ENCODE assay signal across 23 cellular contexts in the genomic region with DNA sequence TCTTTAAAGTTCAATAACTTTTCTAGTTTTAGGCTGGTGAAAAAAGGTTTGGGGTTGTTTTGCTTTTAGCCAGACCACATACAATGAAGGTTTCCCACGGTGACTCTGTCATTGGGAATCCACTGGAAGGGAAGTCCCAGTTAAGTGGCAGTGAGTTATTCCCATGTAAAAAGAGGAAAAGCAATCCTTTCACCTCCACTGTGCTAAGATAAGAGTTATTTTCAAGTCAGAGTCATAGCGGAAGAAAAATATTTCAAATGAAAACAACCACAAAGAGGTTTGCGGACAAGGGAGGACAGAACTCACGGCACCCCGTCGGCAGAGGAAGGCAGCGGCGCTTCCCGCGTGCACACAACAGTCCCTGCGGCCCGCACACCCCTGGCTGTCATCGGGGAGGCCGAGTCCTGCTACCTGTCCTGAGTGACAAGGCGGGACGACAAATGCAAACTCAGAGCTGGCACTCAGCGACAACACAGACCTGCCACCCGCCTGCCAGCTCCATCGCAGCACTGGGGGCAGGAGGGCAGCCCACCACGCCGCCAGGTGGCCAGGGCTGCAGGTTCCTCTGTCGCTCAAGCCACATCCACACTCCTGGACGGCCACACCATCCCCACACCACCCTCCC. TPM values are rescaled to one million over a fixed set of nuclear protein-coding genes. Genes with fewer than 3 reads are reported as not detected.
DNase-seq lines count a peak whose midpoint lies in the region; ATAC-seq and TF ChIP-seq lines count a peak whose summit lies in the region.
"Had no signal": no experiment of that assay in that cellular context is flagged by ENCODE, and none has a peak within 500 bp of the region (broad histone marks: within the 10 kb centered on the region; RNA-seq: fewer than 3 reads in every experiment).

No MANE protein-coding gene starts in this region.

- peaks cover 14% of the 10 kb centered on the region for H3K79me2 ChIP-seq in smooth muscle cell (ENCODE audit: low read depth)

- ATAC-seq in left ventricle myocardium superior (no peak), HG03460 (IDR thresholded peaks at IDR 0.05; ENCODE audit: unreplicated experiment) (no peak)
- ATAC-seq in activated naive CD8-positive, alpha-beta T cell treated with anti-CD3 and anti-CD28 coated beads, Interleukin-2, amount 10 ng/mL, durations not matched to agents 7 days and 5 days (ENCODE audit: low read depth): peak; percentile 71
- ATAC-seq: GM12878, psoas muscle had no signal

- H3K36me3 ChIP-seq in cardiac muscle cell (peaks cover 2% of the 10 kb centered on the region), smooth muscle cell (ENCODE audit: low read depth) (no peaks in the 10 kb centered on the region)
- H3K36me3 ChIP-seq: colonic mucosa, neutrophil, Peyer's patch, SJCRH30, suprapubic skin had no signal

- H2AFZ ChIP-seq in smooth muscle cell (ENCODE audit: low read depth): no peak overlapping the region
- H2AFZ ChIP-seq: GM23248 had no signal

- intact Hi-C loops in left ventricle myocardium superior (cut with micrococcal nuclease): no loop called here

- POLR2A ChIA-PET in activated naive CD8-positive, alpha-beta T cell treated with anti-CD3 and anti-CD28 coated beads, Interleukin-2, amount 10 ng/mL, durations not matched to agents 7 days and 5 days (lab: Charles Lee): no interaction called here

- no peaks in the 10 kb centered on the region for H3K36me3 Mint-ChIP-seq in activated naive CD8-positive, alpha-beta T cell treated with anti-CD3 and anti-CD28 coated beads, Interleukin-2, amount 10 ng/mL, durations not matched to agents 7 days and 5 days
- H3K36me3 Mint-ChIP-seq in immature natural killer cell: no peaks in the 10 kb centered on the region
- H3K36me3 Mint-ChIP-seq: activated naive CD4-positive, alpha-beta T cell treated with anti-CD3 and anti-CD28 coated beads, Interleukin-2, amount 50 U/mL, for 24 hours had no signal

- 67% methylated on average over 23 of the region's 23 CpGs for WGBS in smooth muscle cell (ENCODE audit: low lambda C conversion rate)

- H3K27me3 ChIP-seq in cardiac muscle cell (no peaks in the 10 kb centered on the region), smooth muscle cell (ENCODE audit: low read depth) (no peaks in the 10 kb centered on the region)
- H3K27me3 ChIP-seq: colonic mucosa, Peyer's patch, SJCRH30, suprapubic skin had no signal

- no peak overlapping the region for H3K4me3 ChIP-seq in cardiac muscle cell
- H3K4me3 ChIP-seq in smooth muscle cell: no peak overlapping the region
- H3K4me3 ChIP-seq: colonic mucosa, GM12878, GM23248, Peyer's patch, psoas muscle, SJCRH30, suprapubic skin had no signal

- H3K4me2 ChIP-seq in smooth muscle cell: peak overlapping the region; percentile 77
- H3K4me2 ChIP-seq: KMS-11 had no signal

- peaks cover 14% of the 10 kb centered on the region for H3K4me1 Mint-ChIP-seq in activated naive CD8-positive, alpha-beta T cell treated with anti-CD3 and anti-CD28 coated beads, Interleukin-2, amount 10 ng/mL, durations not matched to agents 7 days and 5 days
- peaks cover 30% of the 10 kb centered on the region in 2 donors for H3K4me1 Mint-ChIP-seq in immature natural killer cell

- H3K9ac ChIP-seq in smooth muscle cell (ENCODE audit: low read depth): peak overlapping the region; percentile 26
- H3K9ac ChIP-seq: GM23248, KMS-11 had no signal

- H3K27ac Mint-ChIP-seq in activated naive CD8-positive, alpha-beta T cell treated with anti-CD3 and anti-CD28 coated beads, Interleukin-2, amount 10 ng/mL, durations not matched to agents 7 days and 5 days: no peak overlapping the region
- peak overlapping the region in 5 of 6 donors; percentile 78 to 94 (median 83) for H3K27ac Mint-ChIP-seq in immature natural killer cell
- H3K27ac Mint-ChIP-seq: activated naive CD4-positive, alpha-beta T cell treated with anti-CD3 and anti-CD28 coated beads, Interleukin-2, amount 50 U/mL, for 24 hours; T-helper 1 cell treated with Interleukin-12 subunit alpha and Interleukin-12 subunit beta and Interleukin-4 antibody, amounts not matched to agents 30 μg/mL and 1 μg/mL, for 36 hours had no signal

- peaks cover 47% of the 10 kb centered on the region for H3K4me1 ChIP-seq in cardiac muscle cell (ENCODE audit: low read depth)
- H3K4me1 ChIP-seq in smooth muscle cell (ENCODE audit: low read depth): peaks cover 16% of the 10 kb centered on the region
- H3K4me1 ChIP-seq: Caco-2, colonic mucosa, Peyer's patch, psoas muscle, SJCRH30, suprapubic skin had no signal

- no peaks in the 10 kb centered on the region for H3K9me3 Mint-ChIP-seq in activated naive CD8-positive, alpha-beta T cell treated with anti-CD3 and anti-CD28 coated beads, Interleukin-2, amount 10 ng/mL, durations not matched to agents 7 days and 5 days
- H3K9me3 Mint-ChIP-seq in immature natural killer cell: no peaks in the 10 kb centered on the region
- H3K9me3 Mint-ChIP-seq: activated naive CD4-positive, alpha-beta T cell treated with anti-CD3 and anti-CD28 coated beads, Interleukin-2, amount 50 U/mL, for 24 hours; T-helper 1 cell treated with Interleukin-12 subunit alpha and Interleukin-12 subunit beta and Interleukin-4 antibody, amounts not matched to agents 30 μg/mL and 1 μg/mL, for 36 hours had no signal

- no peak for TF ChIP-seq CTCF in cardiac muscle cell (IDR thresholded peaks at IDR 0.05; ENCODE audit: low read depth, low read length)
- no peak for TF ChIP-seq CTCF in smooth muscle cell (IDR thresholded peaks at IDR 0.05; ENCODE audit: borderline replicate concordance, insufficient read depth, poor library complexity, severe bottlenecking)

- H3K27ac ChIP-seq in cardiac muscle cell (peak overlapping the region; percentile 98), smooth muscle cell (ENCODE audit: low read depth) (peak overlapping the region; percentile 85)
- H3K27ac ChIP-seq: colonic mucosa, GM23248, KMS-11, neutrophil, Peyer's patch, psoas muscle, SJCRH30, suprapubic skin had no signal

- DNase-seq in cardiac muscle cell (ENCODE audit: low read depth in 1 of 2, low spot score in 1 of 2): peak in 1 of 2 donors; percentile 32
- DNase-seq in left ventricle myocardium superior: no peak
- DNase-seq in activated naive CD8-positive, alpha-beta T cell treated with anti-CD3 and anti-CD28 coated beads, Interleukin-2, amount 10 ng/mL, durations not matched to agents 7 days and 5 days: peak; percentile 45
- DNase-seq in immature natural killer cell: peak; percentile 17 to 37 (median 35)
- no peak for DNase-seq in smooth muscle cell (lab: John Stamatoyannopoulos, UW; ENCODE audit: unreplicated experiment)
- DNase-seq in DMS153 (lab: John Stamatoyannopoulos, UW): no peak
- DNase-seq in kidney glomerular epithelial cell (lab: John Stamatoyannopoulos, UW): no peak
- DNase-seq: Caco-2, colonic mucosa, GM23248, NCI-H2171, NCI-H526, psoas muscle, SJCRH30 had no signal

- H3K9me3 ChIP-seq in cardiac muscle cell (ENCODE audit: low read depth) (no peaks in the 10 kb centered on the region), smooth muscle cell (replicated peaks; ENCODE audit: low read depth) (no peaks in the 10 kb centered on the region)
- H3K9me3 ChIP-seq: Caco-2, colonic mucosa, neutrophil, psoas muscle, SJCRH30, suprapubic skin had no signal

- peaks cover 19% of the 10 kb centered on the region for H3K27me3 Mint-ChIP-seq in activated naive CD8-positive, alpha-beta T cell treated with anti-CD3 and anti-CD28 coated beads, Interleukin-2, amount 10 ng/mL, durations not matched to agents 7 days and 5 days
- peaks cover 5 to 13% (median 11%) of the 10 kb centered on the region in 3 donors for H3K27me3 Mint-ChIP-seq in immature natural killer cell (ENCODE audit: low read depth in 3 of 3)

- no peaks in the 10 kb centered on the region for H4K20me1 ChIP-seq in smooth muscle cell (ENCODE audit: low read depth)

- peak overlapping the region; percentile 11 for H3K4me3 Mint-ChIP-seq in activated naive CD8-positive, alpha-beta T cell treated with anti-CD3 and anti-CD28 coated beads, Interleukin-2, amount 10 ng/mL, durations not matched to agents 7 days and 5 days
- H3K4me3 Mint-ChIP-seq in immature natural killer cell: peak overlapping the region; percentile 8 to 62 (median 48)
- H3K4me3 Mint-ChIP-seq: activated naive CD4-positive, alpha-beta T cell treated with anti-CD3 and anti-CD28 coated beads, Interleukin-2, amount 50 U/mL, for 24 hours; T-helper 1 cell treated with Interleukin-12 subunit alpha and Interleukin-12 subunit beta and Interleukin-4 antibody, amounts not matched to agents 30 μg/mL and 1 μg/mL, for 36 hours had no signal

- H3F3A ChIP-seq in smooth muscle cell (ENCODE audit: low read depth): peaks cover 15% of the 10 kb centered on the region

RNA-seq across cellular contexts. Expression of a gene that starts 9.3 kb away (rescaled TPM):
- total RNA-seq in cardiac muscle cell: 0.28 and 0.39 TPM in 2 replicates
- polyA plus RNA-seq in cardiac muscle cell: not detected in 2 replicates
- total RNA-seq in left ventricle myocardium superior: 0.05 TPM
- total RNA-seq in activated naive CD8-positive, alpha-beta T cell treated with anti-CD3 and anti-CD28 coated beads, Interleukin-2, amount 10 ng/mL, durations not matched to agents 7 days and 5 days: not detected
- under 1 TPM in 1 of 3 donors, not detected in 2; 0.21 TPM for polyA plus RNA-seq in immature natural killer cell
- 0.18 TPM in 1 of 2 replicates, not detected in the other for total RNA-seq in smooth muscle cell
- polyA plus RNA-seq in smooth muscle cell: not detected in 2 replicates
- total RNA-seq: Caco-2, GM12878, HT1080, Peyer's patch, SJCRH30 had no signal
- polyA plus RNA-seq: GM23248 had no signal

RNA-seq across cellular contexts. Expression of a gene that starts 12.3 kb away (rescaled TPM):
- total RNA-seq in cardiac muscle cell: 61.2 and 110 TPM in 2 replicates
- polyA plus RNA-seq in cardiac muscle cell: 41.6 and 60.6 TPM in 2 replicates
- total RNA-seq in left ventricle myocardium superior: 2.8 TPM
- total RNA-seq in activated naive CD8-positive, alpha-beta T cell treated with anti-CD3 and anti-CD28 coated beads, Interleukin-2, amount 10 ng/mL, durations not matched to agents 7 days and 5 days: under 1 TPM; 0.17 to 0.28 TPM
- polyA plus RNA-seq in immature natural killer cell: not detected
- 4.1 and 4.7 TPM in 2 replicates for total RNA-seq in smooth muscle cell
- 8.0 and 10.7 TPM in 2 replicates for polyA plus RNA-seq in smooth muscle cell
- total RNA-seq: Caco-2 had no signal

Comparison
In these comparisons a context has a peak if more than half of its experiments do, and no peak if none do; other contexts are left out.
1. RNA of a gene that starts 12.3 kb away (total RNA-seq): 61.2 to 110 TPM in cardiac muscle cell; 4.1 to 4.7 TPM in smooth muscle cell, 2.8 TPM in left ventricle myocardium superior (single experiment) and 0.17 to 0.28 TPM in activated naive CD8-positive, alpha-beta T cell treated with anti-CD3 and anti-CD28 coated beads, Interleukin-2, amount 10 ng/mL, durations not matched to agents 7 days and 5 days; every median in the first group is over 10 times any median in the second.
2. DNase-seq: peak in activated naive CD8-positive, alpha-beta T cell treated with anti-CD3 and anti-CD28 coated beads, Interleukin-2, amount 10 ng/mL, durations not matched to agents 7 days and 5 days (single experiment) and immature natural killer cell (3 of 3); none in left ventricle myocardium superior (single experiment), smooth muscle cell (single experiment), DMS153 (single experiment) and kidney glomerular epithelial cell (single experiment).